Comparison of ENCODE assay signal across 17 cellular contexts in the genomic region with DNA sequence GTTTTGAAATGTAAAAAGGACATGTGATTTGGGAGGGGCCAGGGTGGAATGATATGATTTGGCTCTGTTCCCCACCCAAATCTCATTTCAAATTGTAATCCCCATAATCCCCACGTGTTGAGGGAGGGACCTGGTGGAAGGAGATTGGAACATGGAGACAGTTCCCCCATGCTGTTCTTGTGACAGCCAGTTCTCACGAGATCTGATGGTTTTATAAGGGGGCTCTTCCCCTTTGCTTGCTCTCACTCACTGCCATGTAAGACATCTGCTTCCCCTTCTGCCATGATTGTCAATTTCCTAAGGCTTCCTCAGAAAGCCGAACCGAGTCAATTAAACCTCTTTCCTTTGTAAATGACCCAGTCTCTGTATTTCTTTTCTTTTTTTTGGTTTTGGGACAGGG.
A peak's percentile ranks its signal among the peaks of the same experiment; 100 is the strongest.
DNase-seq lines count a peak whose midpoint lies in the region; ATAC-seq and TF ChIP-seq lines count a peak whose summit lies in the region.
"Had no signal": no experiment of that assay in that cellular context is flagged by ENCODE, and none has a peak within 500 bp of the region (broad histone marks: within the 10 kb centered on the region; RNA-seq: fewer than 3 reads in every experiment).

No MANE protein-coding gene starts in this region.

- H3K4me3 Mint-ChIP-seq in nephron progenitor cell, result no peak overlapping the region
- H3K4me3 Mint-ChIP-seq: CD8-positive, alpha-beta T cell; HFFc6 had no signal

- no peak for ATAC-seq in HG03342 (IDR thresholded peaks at IDR 0.05; ENCODE audit: unreplicated experiment)
- ATAC-seq: CD8-positive, alpha-beta T cell had no signal

- H3K27ac Mint-ChIP-seq in nephron progenitor cell, result peak overlapping the region; percentile 35
- H3K27ac Mint-ChIP-seq: HFFc6 had no signal

- no peaks in the 10 kb centered on the region for H3K36me3 Mint-ChIP-seq in nephron progenitor cell (ENCODE audit: low read depth)

- TF ChIP-seq CTCF in nephron progenitor cell (IDR thresholded peaks at IDR 0.05), result no peak

- in situ Hi-C loops in KBM-7 (cut with MboI; ENCODE audit: low pct_unique_long_range_greater_than_20kb, low sequenced_read_pairs), result no loop called here

- H3K27me3 Mint-ChIP-seq in nephron progenitor cell (ENCODE audit: low read depth, poor library complexity), result peaks cover 32% of the 10 kb centered on the region

- peaks cover 13% of the 10 kb centered on the region for H3K4me1 Mint-ChIP-seq in nephron progenitor cell

- no peaks in the 10 kb centered on the region for H3K9me3 Mint-ChIP-seq in nephron progenitor cell
- H3K9me3 Mint-ChIP-seq: CD8-positive, alpha-beta T cell; HFFc6 had no signal

- peak; percentile 61 for DNase-seq in NOMO-1 treated with DMSO at 0.1 percent for 48 hours (lab: John Stamatoyannopoulos, UW; ENCODE audit: unreplicated experiment)
- DNase-seq in NOMO-1 treated with dmso at 0.1 percent for 144 hours (lab: John Stamatoyannopoulos, UW; ENCODE audit: unreplicated experiment), result no peak
- peak; percentile 88 for DNase-seq in KBM-7
- peak; percentile 5 for DNase-seq in OCI-M1 (lab: John Stamatoyannopoulos, UW)
- no peak for DNase-seq in nephron progenitor cell
- no peak for DNase-seq in stimulated activated CD4-positive, alpha-beta T cell treated with anti-CD3 and anti-CD28 coated beads, Interleukin-12 subunit alpha, Interleukin-12 subunit beta, amount 100 ng/mL, for 4 hours
- no peak for DNase-seq in T-helper 9 cell
- DNase-seq: ACHN; C1 segment of cervical spinal cord; CD8-positive, alpha-beta T cell; COR-L47; DMS153; DMS79 treated with DMSO at 0.1 percent for 48 hours; EL; HCEC 1CT; HFFc6 had no signal

Comparison
In these comparisons a context has a peak if more than half of its experiments do, and no peak if none do; other contexts are left out.
1. DNase-seq: peak in NOMO-1 treated with DMSO at 0.1 percent for 48 hours (single experiment), KBM-7 (single experiment) and OCI-M1 (single experiment); none in NOMO-1 treated with dmso at 0.1 percent for 144 hours (single experiment), nephron progenitor cell (single experiment), stimulated activated CD4-positive, alpha-beta T cell treated with anti-CD3 and anti-CD28 coated beads, Interleukin-12 subunit alpha, Interleukin-12 subunit beta, amount 100 ng/mL, for 4 hours (single experiment) and T-helper 9 cell (single experiment).